In the genomic region with DNA sequence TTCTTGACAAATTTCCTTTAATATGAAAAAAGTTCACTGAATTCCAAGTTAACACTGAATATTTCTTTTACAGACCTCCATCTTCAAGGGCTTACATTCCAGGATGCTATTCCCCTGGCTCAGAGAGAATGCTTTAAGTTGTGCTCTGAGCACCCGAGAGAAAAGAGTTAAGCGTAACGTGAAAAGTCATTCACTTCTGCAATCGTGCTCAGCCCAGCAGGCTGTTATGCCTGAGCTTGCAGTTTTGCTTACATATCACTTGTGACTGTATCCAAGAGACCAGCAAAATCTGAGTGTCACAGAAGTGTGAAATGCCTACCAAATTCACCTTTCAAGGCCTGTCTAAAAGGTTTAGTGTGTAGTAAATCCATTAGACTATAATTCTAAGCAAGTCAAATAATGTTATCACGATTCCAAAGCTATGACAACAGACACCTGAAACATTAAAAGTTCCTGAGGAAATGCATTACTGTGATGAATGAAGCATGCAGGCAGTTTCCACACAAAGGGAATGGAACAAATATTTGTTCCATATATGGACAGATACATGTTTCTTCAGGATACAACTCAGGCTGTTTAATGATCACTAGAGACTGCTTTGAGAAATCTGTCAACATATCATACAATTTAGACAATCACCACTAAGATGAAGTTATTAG, we compare ENCODE assay signal across 9 cellular contexts. TPM values are rescaled to one million over a fixed set of nuclear protein-coding genes. Genes with fewer than 3 reads are reported as not detected.
DNase-seq lines count a peak whose midpoint lies in the region; ATAC-seq lines count a peak whose summit lies in the region.
"Had no signal": no experiment of that assay in that cellular context is flagged by ENCODE, and none has a peak within 500 bp of the region (broad histone marks: within the 10 kb centered on the region; RNA-seq: fewer than 3 reads in every experiment).

No MANE protein-coding gene starts in this region.

- WGBS in right cardiac atrium: 15% methylated on average over 5 of the region's 5 CpGs

- peak overlapping the region in 2 of 3 donors; percentile 20 to 51 for H3K9ac ChIP-seq in skeletal muscle tissue (ENCODE audit: low read depth in 1 of 3, low read length in 3 of 3)

- no peak overlapping the region for H3K27ac Mint-ChIP-seq in activated T-helper 1 cell treated with anti-CD3 and anti-CD28 coated beads, Interleukin-12 subunit alpha, Interleukin-12 subunit beta, Interleukin-2, Interleukin-4 antibody, amounts not matched to agents 30 ng/mL and 10 ng/mL and 1 ng/mL, durations not matched to agents 14 hours and 24 hours and 36 hours

- intact Hi-C loops in right cardiac atrium (cut with DNase I): loop anchor here in 1 of 4 donors (10.0 kb wide), 1 partner anchor 67 kb away; no protein-coding TSS in a partner anchor
- intact Hi-C loops in activated T-helper 1 cell treated with anti-CD3 and anti-CD28 coated beads, Interleukin-12 subunit alpha, Interleukin-12 subunit beta, Interleukin-2, Interleukin-4 antibody, amounts not matched to agents 30 ng/mL and 10 ng/mL and 1 ng/mL, durations not matched to agents 14 hours and 24 hours and 36 hours (cut with micrococcal nuclease): loop anchor here (1.0 kb wide), 1 partner anchor 45 kb away; no protein-coding TSS in a partner anchor

- peaks cover 6% of the 10 kb centered on the region for H3K4me1 Mint-ChIP-seq in activated T-helper 1 cell treated with anti-CD3 and anti-CD28 coated beads, Interleukin-12 subunit alpha, Interleukin-12 subunit beta, Interleukin-2, Interleukin-4 antibody, amounts not matched to agents 30 ng/mL and 10 ng/mL and 1 ng/mL, durations not matched to agents 14 hours and 24 hours and 36 hours (ENCODE audit: low read depth)

- no peaks in the 10 kb centered on the region for H3K27me3 Mint-ChIP-seq in activated T-helper 1 cell treated with anti-CD3 and anti-CD28 coated beads, Interleukin-12 subunit alpha, Interleukin-12 subunit beta, Interleukin-2, Interleukin-4 antibody, amounts not matched to agents 30 ng/mL and 10 ng/mL and 1 ng/mL, durations not matched to agents 14 hours and 24 hours and 36 hours (ENCODE audit: insufficient read depth)

- no peaks in the 10 kb centered on the region for H3K9me3 Mint-ChIP-seq in activated T-helper 1 cell treated with anti-CD3 and anti-CD28 coated beads, Interleukin-12 subunit alpha, Interleukin-12 subunit beta, Interleukin-2, Interleukin-4 antibody, amounts not matched to agents 30 ng/mL and 10 ng/mL and 1 ng/mL, durations not matched to agents 14 hours and 24 hours and 36 hours

- H3K4me1 ChIP-seq in right cardiac atrium (ENCODE audit: control insufficient read depth, insufficient read depth, low read length) (peaks cover 21% of the 10 kb centered on the region), skeletal muscle tissue (ENCODE audit: control insufficient read depth in 3 of 3, insufficient read depth in 3 of 3, low read length in 3 of 3) (peaks cover 46 to 48% (median 47%) of the 10 kb centered on the region in 3 donors)

- no peaks in the 10 kb centered on the region for H3K27me3 ChIP-seq in right cardiac atrium (ENCODE audit: control insufficient read depth, insufficient read depth)
- no peaks in the 10 kb centered on the region for H3K27me3 ChIP-seq in skeletal muscle tissue (ENCODE audit: control insufficient read depth in 3 of 3, insufficient read depth in 3 of 3, low read length in 3 of 3)

- ATAC-seq in right cardiac atrium: peak; percentile 70 to 74
- no peak for ATAC-seq in GM18519 (IDR thresholded peaks at IDR 0.05; ENCODE audit: low FRiP score, unreplicated experiment)

- H3K4me3 ChIP-seq in right cardiac atrium (ENCODE audit: low read length) (no peak overlapping the region), skeletal muscle tissue (ENCODE audit: low read length in 3 of 3) (peak overlapping the region; percentile 24 to 60 (median 52))

- H3K27ac ChIP-seq in right cardiac atrium (ENCODE audit: low read length) (no peak overlapping the region), skeletal muscle tissue (ENCODE audit: low read depth, low read length) (peak overlapping the region; percentile 58)

- H3K9me3 ChIP-seq in right cardiac atrium (ENCODE audit: control insufficient read depth, low read length): no peaks in the 10 kb centered on the region
- H3K9me3 ChIP-seq in skeletal muscle tissue (ENCODE audit: control insufficient read depth in 3 of 3, low read length in 3 of 3): no peaks in the 10 kb centered on the region

- H3K36me3 Mint-ChIP-seq in activated T-helper 1 cell treated with anti-CD3 and anti-CD28 coated beads, Interleukin-12 subunit alpha, Interleukin-12 subunit beta, Interleukin-2, Interleukin-4 antibody, amounts not matched to agents 30 ng/mL and 10 ng/mL and 1 ng/mL, durations not matched to agents 14 hours and 24 hours and 36 hours (ENCODE audit: low read depth): peaks cover 7% of the 10 kb centered on the region

- H3K36me3 ChIP-seq in skeletal muscle tissue (ENCODE audit: control insufficient read depth in 3 of 3, insufficient read depth in 3 of 3, low read length in 3 of 3): peaks cover 2 to 10% (median 2%) of the 10 kb centered on the region in 3 donors

- peak; percentile 61 for DNase-seq in HCEC 1CT
- peak; percentile 53 for DNase-seq in amniotic epithelial cell (ENCODE audit: low read depth)
- no peak for DNase-seq in right cardiac atrium
- DNase-seq in NCI-H2171 treated with DMSO at 0.1 percent for 48 hours (lab: John Stamatoyannopoulos, UW): no peak
- no peak for DNase-seq in activated T-helper 1 cell treated with anti-CD3 and anti-CD28 coated beads, Interleukin-12 subunit alpha, Interleukin-12 subunit beta, Interleukin-2, Interleukin-4 antibody, amounts not matched to agents 30 ng/mL and 10 ng/mL and 1 ng/mL, durations not matched to agents 14 hours and 24 hours and 36 hours (ENCODE audit: low spot score)
- no peak for DNase-seq in NCI-H748 (lab: John Stamatoyannopoulos, UW; ENCODE audit: unreplicated experiment)
- DNase-seq: T1000 had no signal

- no peak overlapping the region for H3K4me3 Mint-ChIP-seq in activated T-helper 1 cell treated with anti-CD3 and anti-CD28 coated beads, Interleukin-12 subunit alpha, Interleukin-12 subunit beta, Interleukin-2, Interleukin-4 antibody, amounts not matched to agents 30 ng/mL and 10 ng/mL and 1 ng/mL, durations not matched to agents 14 hours and 24 hours and 36 hours

RNA-seq across cellular contexts. Expression of a gene that starts 20.1 kb away (rescaled TPM):
- total RNA-seq in right cardiac atrium (100 to 1,000 TPM; 453 to 583 (median 494) TPM), skeletal muscle tissue (363 TPM)
- 259 TPM for polyA plus RNA-seq in right cardiac atrium
- total RNA-seq in activated T-helper 1 cell treated with anti-CD3 and anti-CD28 coated beads, Interleukin-12 subunit alpha, Interleukin-12 subunit beta, Interleukin-2, Interleukin-4 antibody, amounts not matched to agents 30 ng/mL and 10 ng/mL and 1 ng/mL, durations not matched to agents 14 hours and 24 hours and 36 hours: 51.4 and 61.4 TPM in 2 replicates

Comparison
In these comparisons a context has a peak if more than half of its experiments do, and no peak if none do; other contexts are left out.
1. DNase-seq: peak in HCEC 1CT (single experiment) and amniotic epithelial cell (single experiment); none in right cardiac atrium (0 of 3), NCI-H2171 treated with DMSO at 0.1 percent for 48 hours (single experiment), activated T-helper 1 cell treated with anti-CD3 and anti-CD28 coated beads, Interleukin-12 subunit alpha, Interleukin-12 subunit beta, Interleukin-2, Interleukin-4 antibody, amounts not matched to agents 30 ng/mL and 10 ng/mL and 1 ng/mL, durations not matched to agents 14 hours and 24 hours and 36 hours (single experiment) and NCI-H748 (single experiment).